ENCODE assay signal across 31 cellular contexts in genomic region chr1:160811147-160811546, GRCh38. TPM values are rescaled to one million over a fixed set of nuclear protein-coding genes. Genes with fewer than 3 reads are reported as not detected.
DNase-seq lines count a peak whose midpoint lies in the region; ATAC-seq, FAIRE-seq and TF ChIP-seq lines count a peak whose summit lies in the region.
"Had no signal": no experiment of that assay in that cellular context is flagged by ENCODE, and none has a peak within 500 bp of the region (broad histone marks: within the 10 kb centered on the region; RNA-seq: fewer than 3 reads in every experiment).

No MANE protein-coding gene starts in this region.

- H3K27ac ChIP-seq in KMS-11 (peak overlapping the region; percentile 29; the same call in 1 of the 2 replicates), trophoblast cell (ENCODE audit: low read depth, low read length) (no peak overlapping the region)
- H3K27ac ChIP-seq: dorsolateral prefrontal cortex, gastrocnemius medialis, pancreas, SK-N-MC, skin epidermis, thoracic aorta had no signal

- H3K4me2 ChIP-seq in KMS-11 (peak overlapping the region; percentile 53), trophoblast cell (ENCODE audit: low read length) (no peak overlapping the region)

- peaks cover 5% of the 10 kb centered on the region for H3K9me3 ChIP-seq in trophoblast cell (ENCODE audit: insufficient read depth, low read depth, low read length)
- H3K9me3 ChIP-seq: gastrocnemius medialis, pancreas had no signal

- no peak overlapping the region for H3K23ac ChIP-seq in trophoblast cell (ENCODE audit: low read length)

- peak; percentile 88 for FAIRE-seq in bronchial epithelial cell (lab: Jason Lieb, UNC)
- FAIRE-seq: GM19239, pancreas, urothelium cell line had no signal

- H2AFZ ChIP-seq in KMS-11 (ENCODE audit: low read depth) (peak overlapping the region; percentile 20), trophoblast cell (ENCODE audit: insufficient read depth, low read length, poor library complexity) (no peak overlapping the region)
- H2AFZ ChIP-seq: GM23338 had no signal

- H3K4me3 Mint-ChIP-seq in activated naive CD4-positive, alpha-beta T cell treated with anti-CD3 and anti-CD28 coated beads for 36 hours = no peak overlapping the region
- no peak overlapping the region for H3K4me3 Mint-ChIP-seq in HFFc6
- H3K4me3 Mint-ChIP-seq: GM23338; neural crest cell; stimulated activated naive B cell treated with anti-CD40 and anti-IgM and Interleukin-4, amounts not matched to agents 10 μg/mL and 1 μg/mL and 100 μg/mL, for 72 hours had no signal

- peaks cover 20% of the 10 kb centered on the region for H3K36me3 Mint-ChIP-seq in activated naive CD4-positive, alpha-beta T cell treated with anti-CD3 and anti-CD28 coated beads for 36 hours (ENCODE audit: low read depth)
- no peaks in the 10 kb centered on the region for H3K36me3 Mint-ChIP-seq in HFFc6 (ENCODE audit: low read depth)

- H3K27ac Mint-ChIP-seq in activated naive CD4-positive, alpha-beta T cell treated with anti-CD3 and anti-CD28 coated beads for 36 hours = peak overlapping the region; percentile 10
- no peak overlapping the region for H3K27ac Mint-ChIP-seq in HFFc6
- H3K27ac Mint-ChIP-seq: GM23338; stimulated activated naive B cell treated with anti-CD40 and anti-IgM and Interleukin-4, amounts not matched to agents 10 μg/mL and 1 μg/mL and 100 μg/mL, for 72 hours had no signal

- CTCF ChIA-PET in activated naive CD4-positive, alpha-beta T cell treated with anti-CD3 and anti-CD28 coated beads for 36 hours (lab: Charles Lee) = interaction anchor here (0.6 to 1.9 kb wide), 8 partner anchors 11 to 140 kb away, joined by 3 to 10 read pairs (median 4); no protein-coding TSS in a partner anchor

- no peak for TF ChIP-seq CTCF in KMS-11 (conservative IDR thresholded peaks at IDR 0.05; ENCODE audit: low read depth, low read length)
- TF ChIP-seq CTCF in bronchial epithelial cell (IDR thresholded peaks at IDR 0.05; ENCODE audit: insufficient read depth, low read length, severe bottlenecking) = no peak
- no peak for TF ChIP-seq CTCF in HFFc6 (IDR thresholded peaks at IDR 0.05)

- H3K4me3 ChIP-seq in KMS-11 (IDR thresholded peaks at IDR 0.05; ENCODE audit: insufficient read depth, low read depth, low read length) (peak overlapping the region; percentile 85), bronchial epithelial cell (ENCODE audit: low read depth, low read length) (no peak overlapping the region), trophoblast cell (ENCODE audit: low read depth, low read length) (no peak overlapping the region)
- H3K4me3 ChIP-seq: dorsolateral prefrontal cortex, gastrocnemius medialis, GM23338, lung, pancreas, SK-N-MC, skin epidermis, thoracic aorta had no signal

- H3K18ac ChIP-seq in trophoblast cell (ENCODE audit: low read length) = no peak overlapping the region

- H4K8ac ChIP-seq in trophoblast cell (ENCODE audit: low read depth, low read length) = no peak overlapping the region

- no peak overlapping the region for H3K14ac ChIP-seq in trophoblast cell (ENCODE audit: low read length)

- ATAC-seq in HG03378 (IDR thresholded peaks at IDR 0.05; ENCODE audit: unreplicated experiment) = no peak
- ATAC-seq: gastrocnemius medialis; pancreas; stimulated activated naive B cell treated with anti-CD40 and anti-IgM and Interleukin-4, amounts not matched to agents 10 μg/mL and 1 μg/mL and 100 μg/mL, for 72 hours had no signal

- no peak for DNase-seq in activated naive CD4-positive, alpha-beta T cell treated with anti-CD3 and anti-CD28 coated beads for 36 hours
- no peak for DNase-seq in activated naive CD4-positive, alpha-beta T cell (lab: John Stamatoyannopoulos, UW)
- no peak for DNase-seq in bronchial epithelial cell (ENCODE audit: low read depth)
- peak; percentile 18 to 79 for DNase-seq in trophoblast cell
- DNase-seq in HFFc6 = no peak
- no peak for DNase-seq in cortex of kidney (lab: John Stamatoyannopoulos, UW)
- DNase-seq: activated CD4-positive, alpha-beta T cell treated with anti-CD3 and anti-CD28 coated beads, Interleukin-2, amount 50 U/mL, for 48 hours; activated CD8-positive, alpha-beta memory T cell treated with anti-CD3 and anti-CD28 coated beads, Interleukin-2, amount 50 U/mL, for 4 hours; AML-193; dorsolateral prefrontal cortex; EL; gastrocnemius medialis; NCI-H1417; NCI-H2029 treated with DMSO at 0.1 percent for 48 hours; NCI-H524; pancreas; retina; stimulated activated naive B cell treated with anti-CD40 and anti-IgM and Interleukin-4, amounts not matched to agents 10 μg/mL and 1 μg/mL and 100 μg/mL, for 72 hours had no signal

- H3K79me2 ChIP-seq in KMS-11 (ENCODE audit: insufficient read depth, low read depth) (no peaks in the 10 kb centered on the region), trophoblast cell (ENCODE audit: control insufficient read depth, insufficient read depth, low read length, poor library complexity) (no peaks in the 10 kb centered on the region)

- H3K4me1 Mint-ChIP-seq in activated naive CD4-positive, alpha-beta T cell treated with anti-CD3 and anti-CD28 coated beads for 36 hours (ENCODE audit: low read depth) = peaks cover 62% of the 10 kb centered on the region
- H3K4me1 Mint-ChIP-seq in HFFc6 (ENCODE audit: low read depth) = no peaks in the 10 kb centered on the region
- H3K4me1 Mint-ChIP-seq: neural crest cell had no signal

- H4K20me1 ChIP-seq in KMS-11 (ENCODE audit: insufficient read depth) = no peaks in the 10 kb centered on the region

- peaks cover 10% of the 10 kb centered on the region for H3K9me3 Mint-ChIP-seq in activated naive CD4-positive, alpha-beta T cell treated with anti-CD3 and anti-CD28 coated beads for 36 hours
- H3K9me3 Mint-ChIP-seq in HFFc6 = no peaks in the 10 kb centered on the region; the same call in 1 of the 2 replicates

- intact Hi-C loops in activated naive CD4-positive, alpha-beta T cell treated with anti-CD3 and anti-CD28 coated beads for 36 hours (cut with micrococcal nuclease) = loop anchor here (1.0 to 5.0 kb wide), 2 partner anchors 13 to 34 kb away; no protein-coding TSS in a partner anchor

- peak overlapping the region; percentile 0; the same call in 1 of the 2 replicates for H3K9ac ChIP-seq in KMS-11
- no peak overlapping the region for H3K9ac ChIP-seq in trophoblast cell (ENCODE audit: low read length)

- H2BK120ac ChIP-seq in trophoblast cell (ENCODE audit: insufficient read depth, low read length, poor library complexity) = peak overlapping the region; percentile 25

- H4K91ac ChIP-seq in trophoblast cell (ENCODE audit: low read depth, low read length) = no peak overlapping the region

- H3K4ac ChIP-seq in trophoblast cell (ENCODE audit: low read depth, low read length) = no peak overlapping the region

- H3K27me3 Mint-ChIP-seq in activated naive CD4-positive, alpha-beta T cell treated with anti-CD3 and anti-CD28 coated beads for 36 hours (ENCODE audit: low read depth) = no peaks in the 10 kb centered on the region
- H3K27me3 Mint-ChIP-seq in HFFc6 (ENCODE audit: insufficient read depth) = peaks cover 5% of the 10 kb centered on the region
- H3K27me3 Mint-ChIP-seq: stimulated activated naive B cell treated with anti-CD40 and anti-IgM and Interleukin-4, amounts not matched to agents 10 μg/mL and 1 μg/mL and 100 μg/mL, for 72 hours had no signal

- H2AK5ac ChIP-seq in trophoblast cell (ENCODE audit: low read length) = peak overlapping the region; percentile 90

- H4K12ac ChIP-seq in trophoblast cell (ENCODE audit: low read depth, low read length) = no peak overlapping the region

- H2BK5ac ChIP-seq in trophoblast cell (ENCODE audit: low read depth, low read length, poor library complexity) = no peak overlapping the region

- H3K4me1 ChIP-seq in KMS-11 (ENCODE audit: low read depth, poor library complexity, severe bottlenecking) = peaks cover 39% of the 10 kb centered on the region
- H3K4me1 ChIP-seq in trophoblast cell (ENCODE audit: control insufficient read depth in 1 of 2, insufficient read depth in 2 of 2, low read length in 2 of 2) = peaks cover 7 to 20% of the 10 kb centered on the region in 2 experiments
- H3K4me1 ChIP-seq: gastrocnemius medialis, pancreas had no signal

- H3K27me3 ChIP-seq in KMS-11 (ENCODE audit: insufficient read depth, low read depth) = no peaks in the 10 kb centered on the region
- no peaks in the 10 kb centered on the region for H3K27me3 ChIP-seq in bronchial epithelial cell (ENCODE audit: control insufficient read depth, insufficient read depth, low read length)
- H3K27me3 ChIP-seq in trophoblast cell (ENCODE audit: insufficient read depth, low read length) = no peaks in the 10 kb centered on the region
- H3K27me3 ChIP-seq: gastrocnemius medialis, pancreas had no signal

- H3K36me3 ChIP-seq in KMS-11 (ENCODE audit: insufficient read depth) (no peaks in the 10 kb centered on the region), bronchial epithelial cell (ENCODE audit: control insufficient read depth, insufficient read depth, low read length) (no peaks in the 10 kb centered on the region), trophoblast cell (ENCODE audit: control insufficient read depth in 1 of 2, insufficient read depth in 2 of 2, low read length in 2 of 2) (no peaks in the 10 kb centered on the region)
- H3K36me3 ChIP-seq: gastrocnemius medialis, pancreas, thoracic aorta had no signal

- H2BK12ac ChIP-seq in trophoblast cell (ENCODE audit: low read length) = peak overlapping the region; percentile 92

- no peaks in the 10 kb centered on the region for H3K79me1 ChIP-seq in trophoblast cell (ENCODE audit: low read length)

- WGBS in trophoblast cell (ENCODE audit: extremely low coverage, insufficient coverage, insufficient read length) = no CpG with 5 or more reads among the region's 2 CpGs

RNA-seq across cellular contexts. Expression of gene LY9, which starts 15.2 kb away (rescaled TPM):
- 10 to 100 TPM; 19.5 to 19.6 TPM for total RNA-seq in activated naive CD4-positive, alpha-beta T cell treated with anti-CD3 and anti-CD28 coated beads for 36 hours
- total RNA-seq in bronchial epithelial cell = under 0.01 TPM in 1 of 2 replicates, not detected in the other
- polyA plus RNA-seq in trophoblast cell (2013) = 0.22 and 0.26 TPM in 2 replicates
- total RNA-seq in HFFc6 (2021; fragmentation: NEBNext Ultra II Directional; extraction: Animal tissue kit (Norgen Biotek cat#: 25700)) = not detected
- total RNA-seq: A673, cerebellum, gastrocnemius medialis, GM23338, HT1080, neural crest cell had no signal
- polyA plus RNA-seq: GM23338 had no signal

RNA-seq across cellular contexts. Expression of gene CD244, which starts 51.5 kb away (rescaled TPM):
- under 1 TPM in 1 of 2 experiments, not detected in 1; 0.15 TPM for total RNA-seq in activated naive CD4-positive, alpha-beta T cell treated with anti-CD3 and anti-CD28 coated beads for 36 hours
- under 0.01 TPM in 2 replicates for total RNA-seq in bronchial epithelial cell
- 0.01 and 0.07 TPM in 2 replicates for polyA plus RNA-seq in trophoblast cell (2013)
- not detected for total RNA-seq in HFFc6 (2021; fragmentation: NEBNext Ultra II Directional; extraction: Animal tissue kit (Norgen Biotek cat#: 25700))
- total RNA-seq: A673, cerebellum, gastrocnemius medialis, GM23338, HT1080, neural crest cell had no signal
- polyA plus RNA-seq: GM23338 had no signal

Comparison
In these comparisons a context has a peak if more than half of its experiments do, and no peak if none do; other contexts are left out.
1. DNase-seq: peak in trophoblast cell (2 of 2); none in activated naive CD4-positive, alpha-beta T cell treated with anti-CD3 and anti-CD28 coated beads for 36 hours (single experiment), activated naive CD4-positive, alpha-beta T cell (0 of 4), bronchial epithelial cell (single experiment), HFFc6 (single experiment) and cortex of kidney (single experiment).
2. RNA of gene LY9, which starts 15.2 kb away (total RNA-seq): 19.5 to 19.6 TPM in activated naive CD4-positive, alpha-beta T cell treated with anti-CD3 and anti-CD28 coated beads for 36 hours; under 0.01 TPM in bronchial epithelial cell and not detected in HFFc6; every median in the first group is over 10 times any median in the second.